Comparison of ENCODE assay signal across 8 cellular contexts in genomic region chr16:85220125-85220839, GRCh38.
DNase-seq lines count a peak whose midpoint lies in the region; ATAC-seq and TF ChIP-seq lines count a peak whose summit lies in the region.

No MANE protein-coding gene starts in this region.

- H3K27ac ChIP-seq in mammary epithelial cell (ENCODE audit: insufficient read depth, low read depth, low read length): peak overlapping the region; percentile 68
- peak overlapping the region; percentile 56 to 68 for H3K27ac ChIP-seq in tibial artery

- 4% methylated on average over 19 of the region's 31 CpGs for WGBS in mammary epithelial cell (ENCODE audit: low coverage, missing lambda C conversion rate)

- H3K9ac ChIP-seq in mammary epithelial cell (ENCODE audit: insufficient read depth, low read length): peak overlapping the region; percentile 46

- H3K9me3 ChIP-seq in mammary epithelial cell (replicated peaks; ENCODE audit: insufficient read depth, low read length) (no peaks in the 10 kb centered on the region), tibial artery (no peaks in the 10 kb centered on the region)

- in situ Hi-C loops in mammary epithelial cell (cut with MboI; ENCODE audit: low sequenced_read_pairs in 2 of 2): no loop called here

- intact Hi-C loops in mammary epithelial cell (cut with micrococcal nuclease) (loop anchor here (5.0 kb wide), 1 partner anchor 48 kb away; no protein-coding TSS in a partner anchor), left colon (cut with DNase I, micrococcal nuclease) (no loop called here), tibial artery (cut with DNase I; ENCODE audit: low total_unique reads) (no loop called here)

- H3K4me1 ChIP-seq in mammary epithelial cell (ENCODE audit: insufficient read depth, low read length): peaks cover 14% of the 10 kb centered on the region
- H3K4me1 ChIP-seq in tibial artery: peaks cover 0 to 23% (median 13%) of the 10 kb centered on the region in 4 donors

- no TSS peak for BruUV-seq in mammary epithelial cell (replicated peaks; lab: Mats Ljungman, UMichigan)

- CTCF ChIA-PET in mammary epithelial cell (lab: Charles Lee; ENCODE audit: low non-redundant PET): no interaction called here

- dilution Hi-C loops in mammary epithelial cell (cut with HindIII; ENCODE audit: low sequenced_read_pairs): no loop called here

- peak in 1 of 2 donors; percentile 10 for TF ChIP-seq CTCF in mammary epithelial cell (conservative IDR thresholded peaks at IDR 0.05 in 1 of 2, IDR thresholded peaks at IDR 0.05 in 1 of 2; ENCODE audit: extremely low read depth in 1 of 2, insufficient read depth in 1 of 2, low read depth in 1 of 2, low read length in 2 of 2)
- TF ChIP-seq CTCF in tibial artery (IDR thresholded peaks at IDR 0.05): peak in 1 of 2 experiments; percentile 12

- ATAC-seq in left colon (peak; percentile 85), GM18519 (IDR thresholded peaks at IDR 0.05; ENCODE audit: low FRiP score, unreplicated experiment) (no peak), GM18867 (IDR thresholded peaks at IDR 0.05; ENCODE audit: unreplicated experiment) (no peak)

- H2AFZ ChIP-seq in mammary epithelial cell (ENCODE audit: low read depth, low read length): peak overlapping the region; percentile 72

- H3K79me2 ChIP-seq in mammary epithelial cell (ENCODE audit: insufficient read depth, low read length): no peaks in the 10 kb centered on the region

- peak overlapping the region; percentile 95 for H3K4me2 ChIP-seq in mammary epithelial cell (ENCODE audit: insufficient read depth, low read depth, low read length)

- H3K4me3 ChIP-seq in mammary epithelial cell (replicated peaks in 1 of 3; ENCODE audit: insufficient read depth in 1 of 3, low read depth in 2 of 3, low read length in 3 of 3): peak overlapping the region; percentile 16 to 38 (median 23)
- peak overlapping the region; percentile 35 to 47 for H3K4me3 ChIP-seq in tibial artery

- DNase-seq in AG08396 (ENCODE audit: low spot score): peak; percentile 87
- DNase-seq in NCI-H2107 (lab: John Stamatoyannopoulos, UW): peak; percentile 85
- peak; percentile 76 for DNase-seq in mammary epithelial cell
- peak; percentile 50 to 57 for DNase-seq in left colon
- peak in 1 of 2 donors; percentile 92 for DNase-seq in tibial artery
- DNase-seq in activated naive CD4-positive, alpha-beta T cell treated with Interleukin-2 at 50 U/mL for 16 hours: no peak

- no peaks in the 10 kb centered on the region for H3K27me3 ChIP-seq in mammary epithelial cell (ENCODE audit: insufficient read depth, low read length)
- H3K27me3 ChIP-seq in tibial artery: no peaks in the 10 kb centered on the region

- no peaks in the 10 kb centered on the region for H4K20me1 ChIP-seq in mammary epithelial cell (ENCODE audit: insufficient read depth, low read length)

- H3K36me3 ChIP-seq in mammary epithelial cell (ENCODE audit: insufficient read depth, low read length): no peaks in the 10 kb centered on the region
- no peaks in the 10 kb centered on the region for H3K36me3 ChIP-seq in tibial artery
